Comparison of ENCODE assay signal across 33 cellular contexts in the genomic region with DNA sequence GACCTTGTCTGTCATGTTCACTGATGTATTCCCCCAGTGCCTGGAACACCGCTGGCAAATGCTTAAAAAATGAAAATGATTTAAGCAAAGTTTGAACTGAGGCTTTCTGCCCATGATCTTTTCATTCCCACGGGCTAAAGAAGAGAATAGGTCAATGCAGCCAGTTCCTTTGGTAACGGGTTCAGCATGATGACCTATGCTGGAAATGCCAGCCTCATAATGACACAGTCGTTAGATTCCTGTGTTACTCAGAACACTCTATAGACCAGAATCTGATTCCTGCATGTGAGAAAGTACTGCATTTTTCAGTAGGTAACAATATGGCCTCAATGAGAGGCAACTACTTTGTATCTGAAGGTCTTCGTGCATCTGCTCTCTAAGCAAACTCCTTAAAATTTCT.
"Had no signal": no experiment of that assay in that cellular context is flagged by ENCODE, and none has a peak within 500 bp of the region (broad histone marks: within the 10 kb centered on the region; RNA-seq: fewer than 3 reads in every experiment).

No MANE protein-coding gene starts in this region.

- H3K27ac Mint-ChIP-seq: activated CD4-positive, alpha-beta T cell treated with anti-CD3 and anti-CD28 coated beads for 36 hours; activated CD4-positive, alpha-beta T cell treated with anti-CD3 and anti-CD28 coated beads, Interleukin-2, amount 10 ng/mL, durations not matched to agents 7 days and 5 days; activated CD8-positive, alpha-beta T cell treated with anti-CD3 and anti-CD28 coated beads, Interleukin-2, amount 10 ng/mL, durations not matched to agents 7 days and 5 days; activated naive CD8-positive, alpha-beta T cell treated with anti-CD3 and anti-CD28 coated beads for 36 hours; T-cell had no signal

- H3K4me1 Mint-ChIP-seq: activated CD4-positive, alpha-beta T cell treated with anti-CD3 and anti-CD28 coated beads for 36 hours had no signal

- ATAC-seq: activated CD4-positive, alpha-beta T cell treated with anti-CD3 and anti-CD28 coated beads for 36 hours; activated CD4-positive, CD25-positive, alpha-beta regulatory T cell treated with anti-CD3 and anti-CD28 coated beads, Interleukin-2, amount 50 U/mL, for 24 hours; activated CD8-positive, alpha-beta T cell treated with anti-CD3 and anti-CD28 coated beads, Interleukin-2, amount 10 ng/mL, durations not matched to agents 7 days and 5 days; activated T-cell treated with anti-CD3 and anti-CD28 coated beads, Interleukin-2, amount 50 U/mL, for 4 hours; Right ventricle myocardium inferior; SK-N-SH treated with all-trans-retinoic acid at 6 μM for 48 hours; T-cell had no signal

- DNase-seq: activated CD4-positive, alpha-beta T cell treated with anti-CD3 and anti-CD28 coated beads for 36 hours; activated CD4-positive, alpha-beta T cell treated with anti-CD3 and anti-CD28 coated beads, Interleukin-2, amount 10 ng/mL, durations not matched to agents 7 days and 5 days; activated CD4-positive, alpha-beta T cell treated with anti-CD3 and anti-CD28 coated beads, Interleukin-2, amount 50 U/mL, for 48 hours; activated CD8-positive, alpha-beta T cell treated with anti-CD3 and anti-CD28 coated beads, Interleukin-2, amount 10 ng/mL, durations not matched to agents 7 days and 5 days; activated effector memory CD4-positive, alpha-beta T cell treated with anti-CD3 and anti-CD28 coated beads, Interleukin-2, amount 50 U/mL, for 16 hours; activated naive CD4-positive, alpha-beta T cell; activated naive CD4-positive, alpha-beta T cell treated with anti-CD3 and anti-CD28 coated beads, Interleukin-2, amount 50 U/mL, for 16 hours; activated naive CD8-positive, alpha-beta T cell treated with anti-CD3 and anti-CD28 coated beads for 36 hours; activated T-cell treated with anti-CD3 and anti-CD28 coated beads, Interleukin-2, amount 50 U/mL, for 4 hours; amniotic stem cell; aorta; caudate nucleus; cerebellar nuclear complex; Karpas-422; KBM-7; MG63; NCI-H1048; NCI-H1105 treated with DMSO at 0.1 percent for 48 hours; NCI-H1436; NCI-H1694 treated with DMSO at 0.1 percent for 48 hours; NCI-H2029; NCI-H345; NCI-H526; NCI-H748 treated with DMSO at 0.1 percent for 48 hours; NK-92 treated with Interleukin-12 subunit alpha and Interleukin-12 subunit beta, amount 100 ng/mL, for 24 hours; PC-9; SIG-M5; T-cell; T-helper 2 cell; T-helper 9 cell had no signal

- H3K27me3 Mint-ChIP-seq: activated CD4-positive, alpha-beta T cell treated with anti-CD3 and anti-CD28 coated beads for 36 hours; activated CD4-positive, alpha-beta T cell treated with anti-CD3 and anti-CD28 coated beads, Interleukin-2, amount 10 ng/mL, durations not matched to agents 7 days and 5 days; activated naive CD8-positive, alpha-beta T cell treated with anti-CD3 and anti-CD28 coated beads for 36 hours; T-cell had no signal

- H3K4me3 Mint-ChIP-seq: activated CD4-positive, alpha-beta T cell treated with anti-CD3 and anti-CD28 coated beads for 36 hours; activated CD4-positive, alpha-beta T cell treated with anti-CD3 and anti-CD28 coated beads, Interleukin-2, amount 10 ng/mL, durations not matched to agents 7 days and 5 days; activated CD8-positive, alpha-beta T cell treated with anti-CD3 and anti-CD28 coated beads, Interleukin-2, amount 10 ng/mL, durations not matched to agents 7 days and 5 days; activated naive CD8-positive, alpha-beta T cell treated with anti-CD3 and anti-CD28 coated beads for 36 hours; activated T-cell treated with anti-CD3 and anti-CD28 coated beads, Interleukin-2, amount 50 U/mL, for 4 hours; T-cell had no signal

- H3K9me3 ChIP-seq: MG63 had no signal

- H3K9me3 Mint-ChIP-seq: activated CD4-positive, alpha-beta T cell treated with anti-CD3 and anti-CD28 coated beads, Interleukin-2, amount 10 ng/mL, durations not matched to agents 7 days and 5 days; activated naive CD8-positive, alpha-beta T cell treated with anti-CD3 and anti-CD28 coated beads for 36 hours; activated T-cell treated with anti-CD3 and anti-CD28 coated beads, Interleukin-2, amount 50 U/mL, for 4 hours; T-cell had no signal
